Comparison of ENCODE assay signal across 8 cellular contexts in the genomic region with DNA sequence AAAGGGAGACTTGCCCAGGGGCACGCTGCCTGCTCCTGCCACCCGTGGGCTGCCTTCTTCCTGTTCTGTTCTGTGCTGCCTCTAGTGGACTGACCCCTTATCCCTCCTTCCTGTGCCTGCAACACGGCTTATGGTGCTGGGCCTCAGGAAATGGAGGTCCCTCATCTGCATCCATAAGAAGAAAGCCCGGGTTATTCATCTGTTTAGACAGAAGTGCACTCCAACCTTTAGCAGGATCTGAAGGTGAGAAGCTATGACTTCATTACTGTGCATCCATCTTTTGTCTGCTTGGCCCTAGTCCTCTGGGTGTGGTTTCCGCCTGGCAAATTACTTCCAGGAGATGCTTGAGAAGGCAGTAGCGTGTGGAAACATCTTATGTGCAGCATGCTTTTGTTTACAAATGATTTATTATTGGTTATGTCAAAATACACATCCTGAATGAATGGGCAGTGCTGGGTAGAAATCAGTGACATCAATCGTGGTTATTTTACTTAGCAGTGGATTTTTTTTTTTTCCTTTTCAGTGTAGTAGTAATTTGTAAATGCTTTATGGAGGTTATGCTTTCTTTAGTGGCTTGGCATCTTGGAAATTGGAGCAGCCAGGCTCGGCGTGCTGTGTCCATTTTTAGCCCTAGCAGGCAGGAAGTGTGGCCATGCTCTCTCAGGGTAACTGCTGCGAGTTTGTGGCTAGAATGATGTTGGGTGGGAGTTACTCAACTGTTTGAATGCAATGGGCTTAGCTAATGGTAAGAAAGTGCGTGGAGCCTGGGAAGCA. TPM values are rescaled to one million over a fixed set of nuclear protein-coding genes. Genes with fewer than 3 reads are reported as not detected.
DNase-seq lines count a peak whose midpoint lies in the region; ATAC-seq and TF ChIP-seq lines count a peak whose summit lies in the region.

No MANE protein-coding gene starts in this region.

- DNase-seq in GM12864 (ENCODE audit: low read depth) (no peak), NCI-H2029 (lab: John Stamatoyannopoulos, UW) (peak; percentile 70), esophagus muscularis mucosa (ENCODE audit: extremely low spot score) (peak; percentile 91), psoas muscle (no peak), D341Med (ENCODE audit: low spot score) (no peak), OCI-M1 (lab: John Stamatoyannopoulos, UW) (no peak), NCI-H1436 treated with DMSO at 0.1 percent for 48 hours (lab: John Stamatoyannopoulos, UW) (no peak)

- H3K27ac ChIP-seq in esophagus muscularis mucosa (replicated peaks in 1 of 4) (peak overlapping the region in 3 of 4 donors; percentile 23 to 31 (median 31)), psoas muscle (peak overlapping the region; percentile 74)

- no peak for TF ChIP-seq EP300 in esophagus muscularis mucosa (IDR thresholded peaks at IDR 0.05)

- no peaks in the 10 kb centered on the region for H3K9me3 ChIP-seq in esophagus muscularis mucosa
- H3K9me3 ChIP-seq in psoas muscle, result no peaks in the 10 kb centered on the region

- no peak for TF ChIP-seq POLR2A in esophagus muscularis mucosa (IDR thresholded peaks at IDR 0.05; ENCODE audit: low read depth)

- H3K27me3 ChIP-seq in esophagus muscularis mucosa (no peaks in the 10 kb centered on the region), psoas muscle (ENCODE audit: insufficient read depth in 3 of 3, low read length in 2 of 3) (no peaks in the 10 kb centered on the region)

- peak; percentile 29 for TF ChIP-seq CTCF in GM12864 (IDR thresholded peaks at IDR 0.05; ENCODE audit: low read depth, low read length, missing control alignments)
- no peak for TF ChIP-seq CTCF in esophagus muscularis mucosa (IDR thresholded peaks at IDR 0.05)
- TF ChIP-seq CTCF in psoas muscle (IDR thresholded peaks at IDR 0.05), result peak; percentile 3

- ATAC-seq in psoas muscle, result peak; percentile 51 to 72 (median 66)
- ATAC-seq in GM21786 (IDR thresholded peaks at IDR 0.05; ENCODE audit: unreplicated experiment), result no peak

- WGBS in esophagus muscularis mucosa, result 47% methylated on average over 11 of the region's 11 CpGs
- WGBS in psoas muscle, 3 donors, result 16 to 24% (median 20%) methylated on average over 11 of the region's 11 CpGs

- H3K4me3 ChIP-seq in GM12864 (ENCODE audit: low read depth, low read length) (no peak overlapping the region), esophagus muscularis mucosa (no peak overlapping the region), psoas muscle (no peak overlapping the region)

- H3K4me1 ChIP-seq in esophagus muscularis mucosa (peaks cover 32 to 50% (median 41%) of the 10 kb centered on the region in 4 donors), psoas muscle (peaks cover 47% of the 10 kb centered on the region)

- intact Hi-C loops in esophagus muscularis mucosa (cut with DNase I), result no loop called here
- intact Hi-C loops in psoas muscle (cut with DNase I), result no loop called here

- H3K36me3 ChIP-seq in esophagus muscularis mucosa (no peaks in the 10 kb centered on the region), psoas muscle (ENCODE audit: insufficient read depth in 1 of 2, low read depth in 1 of 2) (no peaks in the 10 kb centered on the region)

RNA-seq across cellular contexts. Expression of a gene that starts 12.7 kb away (rescaled TPM):
- total RNA-seq in esophagus muscularis mucosa (10 to 100 TPM in 2 of 4 donors, 1 to 10 TPM in 2; 8.7 to 22.4 (median 13.3) TPM), psoas muscle (1 to 10 TPM; 2.7 to 4.5 (median 3.8) TPM)
- 1 to 10 TPM in 1 of 3 donors, under 1 TPM in 2; 0.48 to 1.5 (median 0.93) TPM for polyA plus RNA-seq in psoas muscle

RNA-seq across cellular contexts. Expression of a gene that starts 26.9 kb away (rescaled TPM):
- total RNA-seq in esophagus muscularis mucosa, result not detected
- total RNA-seq in psoas muscle, result not detected
- polyA plus RNA-seq in psoas muscle, result under 1 TPM in 1 of 3 donors, not detected in 2; 0.03 TPM

Comparison
In these comparisons a context has a peak if more than half of its experiments do, and no peak if none do; other contexts are left out.
1. DNase-seq: peak in NCI-H2029 (single experiment) and esophagus muscularis mucosa (single experiment); none in GM12864 (single experiment), psoas muscle (0 of 2), D341Med (single experiment), OCI-M1 (single experiment) and NCI-H1436 treated with DMSO at 0.1 percent for 48 hours (single experiment).
2. CTCF ChIP-seq: peak in GM12864 (single experiment) and psoas muscle (single experiment); none in esophagus muscularis mucosa (0 of 3).